Comparison of ENCODE assay signal across 8 cellular contexts in genomic region chr3:47282424-47283192, GRCh38. TPM values are rescaled to one million over a fixed set of nuclear protein-coding genes. Genes with fewer than 3 reads are reported as not detected.
DNase-seq lines count a peak whose midpoint lies in the region; ATAC-seq and TF ChIP-seq lines count a peak whose summit lies in the region.

TSS of gene KIF9 (minus strand) at chr3:47282799. CDS start at chr3:47277374, 5,425 bp downstream.
TSS of gene KLHL18 (plus strand) at chr3:47282944. CDS start at chr3:47282966, 22 bp downstream.

- no peaks in the 10 kb centered on the region for H3K9me3 ChIP-seq in aorta (ENCODE audit: control insufficient read depth, low read length)

- H3K36me3 ChIP-seq in aorta (ENCODE audit: control insufficient read depth in 1 of 2, insufficient read depth in 2 of 2, low read length in 1 of 2) = no peaks in the 10 kb centered on the region

- in situ Hi-C loops in astrocyte of the cerebellum (cut with HindIII; ENCODE audit: low sequenced_read_pairs) = no loop called here

- H3K27ac ChIP-seq in aorta (ENCODE audit: low read depth in 1 of 2, low read length in 2 of 2) = peak within 1 kb of the TSS; percentile 36 to 88

- WGBS in aorta, 2 donors = 0% methylated on average over 82 of the region's 82 CpGs

- H3K27me3 ChIP-seq in aorta (ENCODE audit: control insufficient read depth in 1 of 2, insufficient read depth in 2 of 2, low read length in 1 of 2) = no peaks in the 10 kb centered on the region

- no peaks in the 10 kb centered on the region for H3K4me1 ChIP-seq in aorta (ENCODE audit: control insufficient read depth in 1 of 2, insufficient read depth in 2 of 2, low read length in 2 of 2)

- H3K4me3 ChIP-seq in astrocyte of the cerebellum (ENCODE audit: low read depth, low read length) (peak within 1 kb of the TSS; percentile 85), aorta (ENCODE audit: low read length in 2 of 2) (peak within 1 kb of the TSS; percentile 21 to 65)

- DNase-seq in NCI-H187 (lab: John Stamatoyannopoulos, UW) = peak; percentile 70 to 80
- peak; percentile 97 for DNase-seq in T-helper 22 cell (ENCODE audit: low read depth)
- peak; percentile 81 for DNase-seq in astrocyte of the cerebellum (ENCODE audit: low read depth)
- peak; percentile 96 for DNase-seq in hepatic stellate cell (ENCODE audit: low spot score)
- peak; percentile 90 for DNase-seq in renal cortical epithelial cell (ENCODE audit: low read depth)
- DNase-seq in aorta = peak; percentile 97 to 98

- TF ChIP-seq CTCF in astrocyte of the cerebellum (IDR thresholded peaks at IDR 0.05; ENCODE audit: low read depth, low read length, missing control alignments) = no peak

- intact Hi-C loops in aorta (cut with DNase I) = loop anchor here in 1 of 2 donors (1.0 to 5.0 kb wide), 3 partner anchors 95 to 273 kb away; no protein-coding TSS in a partner anchor

- peak; percentile 83 for ATAC-seq in GM18502 (IDR thresholded peaks at IDR 0.05; ENCODE audit: poor library complexity, unreplicated experiment)
- peak; percentile 74 for ATAC-seq in HG02938 (IDR thresholded peaks at IDR 0.05; ENCODE audit: unreplicated experiment)
- ATAC-seq in aorta (ENCODE audit: low FRiP score) = peak; percentile 98

RNA-seq across cellular contexts. Expression of gene KIF9, which starts in this region (rescaled TPM):
- total RNA-seq in renal cortical epithelial cell (16.7 and 19.8 TPM in 2 replicates), aorta (1 to 10 TPM; 6.5 to 6.7 TPM)
- 10 to 100 TPM; 13.5 to 14.4 TPM for polyA plus RNA-seq in aorta

RNA-seq across cellular contexts. Expression of gene KLHL18, which starts in this region (rescaled TPM):
- total RNA-seq in renal cortical epithelial cell (38.0 and 38.2 TPM in 2 replicates), aorta (10 to 100 TPM; 22.9 to 26.7 TPM)
- 10 to 100 TPM in 1 of 2 donors, 1 to 10 TPM in 1; 9.0 to 20.3 TPM for polyA plus RNA-seq in aorta

Comparison
In these comparisons a context has a peak if more than half of its experiments do, and no peak if none do; other contexts are left out.
1. Peak in every context shown above with its lines: DNase-seq, ATAC-seq, H3K4me3 ChIP-seq and H3K27ac ChIP-seq.